In genomic region chr4:7649741-7650531, GRCh38 we compare ENCODE assay signal across 8 cellular contexts.
A peak's percentile ranks its signal among the peaks of the same experiment; 100 is the strongest.
DNase-seq lines count a peak whose midpoint lies in the region; ATAC-seq and TF ChIP-seq lines count a peak whose summit lies in the region.

No MANE protein-coding gene starts in this region.

- H3K27ac Mint-ChIP-seq in CD14-positive monocyte = peak overlapping the region; percentile 96 to 100 (median 99)
- peak overlapping the region; percentile 91 for H3K27ac Mint-ChIP-seq in stimulated activated effector memory CD8-positive, alpha-beta T cell treated with anti-CD3 and anti-CD28 coated beads, Interleukin-12 subunit alpha, Interleukin-12 subunit beta, amount 100 ng/mL, for 72 hours

- peak; percentile 91 for ATAC-seq in stimulated activated effector memory CD8-positive, alpha-beta T cell treated with anti-CD3 and anti-CD28 coated beads, Interleukin-12 subunit alpha, Interleukin-12 subunit beta, amount 100 ng/mL, for 72 hours
- ATAC-seq in HG02610 (IDR thresholded peaks at IDR 0.05; ENCODE audit: unreplicated experiment) (no peak), esophagus mucosa (no peak)

- H3K4me1 Mint-ChIP-seq in CD14-positive monocyte = peaks cover 96% of the 10 kb centered on the region
- peaks cover 91% of the 10 kb centered on the region for H3K4me1 Mint-ChIP-seq in stimulated activated effector memory CD8-positive, alpha-beta T cell treated with anti-CD3 and anti-CD28 coated beads, Interleukin-12 subunit alpha, Interleukin-12 subunit beta, amount 100 ng/mL, for 72 hours

- intact Hi-C loops in CD14-positive monocyte (cut with micrococcal nuclease) = loop anchor here in 1 of 2 donors (2.0 to 10.0 kb wide), 3 partner anchors 15 to 945 kb away; partner anchors contain the start of gene MRFAP1L1

- H3K4me3 Mint-ChIP-seq in CD14-positive monocyte = peak overlapping the region; percentile 64 to 72
- H3K4me3 Mint-ChIP-seq in stimulated activated effector memory CD8-positive, alpha-beta T cell treated with anti-CD3 and anti-CD28 coated beads, Interleukin-12 subunit alpha, Interleukin-12 subunit beta, amount 100 ng/mL, for 72 hours = peak overlapping the region; percentile 53

- H3K36me3 Mint-ChIP-seq in CD14-positive monocyte = peaks cover 20 to 22% of the 10 kb centered on the region in 2 donors
- H3K36me3 Mint-ChIP-seq in stimulated activated effector memory CD8-positive, alpha-beta T cell treated with anti-CD3 and anti-CD28 coated beads, Interleukin-12 subunit alpha, Interleukin-12 subunit beta, amount 100 ng/mL, for 72 hours = peaks cover 6% of the 10 kb centered on the region

- TF ChIP-seq CTCF in CD14-positive monocyte (IDR thresholded peaks at IDR 0.05) (no peak), kidney epithelial cell (IDR thresholded peaks at IDR 0.05; ENCODE audit: insufficient read depth, low read length, poor library complexity, severe bottlenecking) (no peak)

- H3K36me3 ChIP-seq in kidney epithelial cell (ENCODE audit: control insufficient read depth, insufficient read depth, low read length) = no peaks in the 10 kb centered on the region

- H3K9me3 Mint-ChIP-seq in CD14-positive monocyte = peaks cover 0 to 13% (median 8%) of the 10 kb centered on the region in 7 donors
- peaks cover 6% of the 10 kb centered on the region for H3K9me3 Mint-ChIP-seq in stimulated activated effector memory CD8-positive, alpha-beta T cell treated with anti-CD3 and anti-CD28 coated beads, Interleukin-12 subunit alpha, Interleukin-12 subunit beta, amount 100 ng/mL, for 72 hours

- DNase-seq in CD14-positive monocyte (ENCODE audit: low spot score) (peak; percentile 96), OCI-M1 (lab: John Stamatoyannopoulos, UW) (peak; percentile 12), kidney epithelial cell (ENCODE audit: low read depth) (peak; percentile 56), NCI-H2171 (lab: John Stamatoyannopoulos, UW) (no peak)
- DNase-seq in activated T-cell treated with anti-CD3 and anti-CD28 coated beads, Interleukin-2, amount 50 U/mL, for 48 hours = peak; percentile 62 to 69
- peak; percentile 48 to 83 for DNase-seq in stimulated activated effector memory CD8-positive, alpha-beta T cell treated with anti-CD3 and anti-CD28 coated beads, Interleukin-12 subunit alpha, Interleukin-12 subunit beta, amount 100 ng/mL, for 72 hours (ENCODE audit: low spot score in 2 of 2)

- H3K4me3 ChIP-seq in kidney epithelial cell (ENCODE audit: low read depth, low read length) = no peak overlapping the region

- H3K27me3 Mint-ChIP-seq in CD14-positive monocyte (ENCODE audit: low read depth in 3 of 3) = peaks cover 6 to 42% (median 20%) of the 10 kb centered on the region in 3 donors

- peaks cover 2% of the 10 kb centered on the region for H3K27me3 ChIP-seq in kidney epithelial cell (ENCODE audit: control insufficient read depth, insufficient read depth, low read length)
